17 cellular contexts compared by ENCODE assay signal in the genomic region with DNA sequence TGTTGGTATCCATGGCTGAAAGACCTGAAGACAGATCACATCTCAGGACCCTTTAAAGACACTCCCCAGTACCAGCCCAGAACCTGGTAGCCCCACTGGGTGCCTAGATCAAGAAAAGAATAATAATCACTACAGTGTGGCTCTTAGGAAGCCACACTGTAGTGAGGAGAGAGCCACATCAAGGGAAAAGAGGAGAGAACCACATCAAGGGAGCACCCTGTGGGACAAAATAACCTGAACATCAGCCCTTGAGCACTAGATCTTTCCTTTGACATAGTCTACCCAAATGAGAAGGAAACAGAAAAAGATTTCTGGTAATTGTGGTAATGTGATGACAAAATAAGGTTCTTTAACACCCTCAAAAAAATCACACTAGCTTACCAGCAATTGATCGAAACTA. TPM values are rescaled to one million over a fixed set of nuclear protein-coding genes. Genes with fewer than 3 reads are reported as not detected.
"Had no signal": no experiment of that assay in that cellular context is flagged by ENCODE, and none has a peak within 500 bp of the region (broad histone marks: within the 10 kb centered on the region; RNA-seq: fewer than 3 reads in every experiment).

No MANE protein-coding gene starts in this region.

- H3K27ac Mint-ChIP-seq: immature natural killer cell; stimulated activated naive CD8-positive, alpha-beta T cell treated with anti-CD3 and anti-CD28 coated beads, Interleukin-15, Interleukin-2, amounts not matched to agents 100 ng/mL and 50 ng/mL, for 24 hours had no signal

- H3K4me1 ChIP-seq: breast epithelium, sigmoid colon, testis had no signal

- H3K4me1 Mint-ChIP-seq: immature natural killer cell had no signal

- H3K9me3 ChIP-seq: sigmoid colon, testis had no signal

- H3K36me3 ChIP-seq: breast epithelium, sigmoid colon had no signal

- H3K4me3 Mint-ChIP-seq: immature natural killer cell; stimulated activated naive CD8-positive, alpha-beta T cell treated with anti-CD3 and anti-CD28 coated beads, Interleukin-15, Interleukin-2, amounts not matched to agents 100 ng/mL and 50 ng/mL, for 24 hours had no signal

- ATAC-seq: activated CD4-positive, CD25-positive, alpha-beta regulatory T cell treated with anti-CD3 and anti-CD28 coated beads, Interleukin-2, amount 50 U/mL, for 24 hours had no signal

- DNase-seq: activated CD8-positive, alpha-beta memory T cell treated with anti-CD3 and anti-CD28 coated beads for 24 hours; activated gamma-delta T cell treated with Interleukin-2 at 50 U/mL for 16 hours; anterior cingulate cortex; dorsolateral prefrontal cortex; sigmoid colon; testis had no signal

- H3K27me3 ChIP-seq: sigmoid colon, testis had no signal

- H3K4me3 ChIP-seq: breast epithelium, dorsolateral prefrontal cortex, sigmoid colon, testis had no signal

- H3K27ac ChIP-seq: breast epithelium, dorsolateral prefrontal cortex, RWPE1, sigmoid colon, testis had no signal

RNA-seq across cellular contexts. Expression of a gene that starts 15.3 kb away (rescaled TPM):
- total RNA-seq: lung microvascular endothelial cell, mucosa of gallbladder, osteoblast, pulmonary artery endothelial cell, testis, ureter had no signal
- polyA plus RNA-seq: immature natural killer cell, neural cell had no signal
